8 cellular contexts compared by ENCODE assay signal in the genomic region with DNA sequence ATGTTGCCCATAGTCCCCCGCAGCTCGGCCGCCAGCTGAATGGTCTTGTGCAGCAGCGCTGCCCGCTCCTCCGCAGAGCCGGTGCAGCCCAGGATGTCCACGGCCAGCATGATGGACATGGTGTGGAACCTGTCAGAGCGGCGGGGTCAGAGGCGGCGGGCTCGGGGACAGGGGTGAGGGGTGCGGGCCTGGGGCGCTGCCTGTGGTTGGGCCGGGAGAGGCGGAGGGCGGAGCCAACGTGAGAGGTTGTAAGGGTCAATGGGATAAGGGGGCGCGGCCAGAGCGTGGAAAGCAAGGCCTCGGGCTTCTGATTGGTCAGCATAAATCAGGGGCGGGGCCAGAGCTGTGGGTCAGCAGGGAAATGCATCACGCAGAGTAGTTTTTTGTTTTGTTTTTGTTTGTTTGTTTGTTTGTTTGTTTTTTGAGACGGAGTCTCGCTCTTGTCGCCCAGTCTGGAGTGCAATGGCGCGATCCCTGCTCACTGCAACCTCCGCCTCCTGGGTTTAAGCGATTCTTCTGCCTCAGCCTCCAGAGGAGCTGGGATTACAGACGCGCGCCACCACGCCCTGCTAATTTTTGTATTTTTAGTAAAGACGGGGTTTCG. TPM values are rescaled to one million over a fixed set of nuclear protein-coding genes. Genes with fewer than 3 reads are reported as not detected.
DNase-seq lines count a peak whose midpoint lies in the region; ATAC-seq, FAIRE-seq and TF ChIP-seq lines count a peak whose summit lies in the region.

No MANE protein-coding gene starts in this region.

- peaks cover 0 to 3% of the 10 kb centered on the region in 2 donors for H3K4me1 ChIP-seq in kidney (ENCODE audit: control insufficient read depth in 1 of 2, insufficient read depth in 1 of 2, low read depth in 1 of 2, low read length in 2 of 2)
- no peaks in the 10 kb centered on the region for H3K4me1 ChIP-seq in small intestine (ENCODE audit: control insufficient read depth in 2 of 2, insufficient read depth in 1 of 2, low read depth in 1 of 2, low read length in 1 of 2)

- H3K4me1 Mint-ChIP-seq in T-helper 17 cell = no peaks in the 10 kb centered on the region

- H3K27me3 Mint-ChIP-seq in T-helper 17 cell = no peaks in the 10 kb centered on the region

- H3K4me3 ChIP-seq in kidney (ENCODE audit: low read length in 2 of 2) = no peak overlapping the region
- no peak overlapping the region for H3K4me3 ChIP-seq in small intestine (ENCODE audit: low read depth in 1 of 2, low read length in 2 of 2)

- no peak overlapping the region for H3K9ac ChIP-seq in kidney (ENCODE audit: low read length in 2 of 2)

- TF ChIP-seq CTCF in kidney (IDR thresholded peaks at IDR 0.05; ENCODE audit: borderline replicate concordance, extremely low read depth, insufficient read depth) = no peak

- H3K27ac ChIP-seq in kidney (ENCODE audit: low read depth in 2 of 2, low read length in 2 of 2) (no peak overlapping the region), small intestine (ENCODE audit: low read depth in 1 of 2, low read length in 1 of 2) (no peak overlapping the region)

- no peak for ATAC-seq in T-helper 17 cell
- no peak for ATAC-seq in HG02981 (IDR thresholded peaks at IDR 0.05; ENCODE audit: unreplicated experiment)

- POLR2A ChIA-PET in HEK293T (lab: Yijun Ruan, JAX) = interaction anchor here (1.8 kb wide), 1 partner anchor 44 kb away, joined by 5 read pairs; a partner anchor contains a TSS

- H3K27ac Mint-ChIP-seq in T-helper 17 cell = no peak overlapping the region

- H3K36me3 ChIP-seq in kidney (ENCODE audit: control insufficient read depth in 1 of 2, insufficient read depth in 2 of 2, low read length in 2 of 2) (no peaks in the 10 kb centered on the region), small intestine (ENCODE audit: control insufficient read depth in 2 of 2, insufficient read depth in 2 of 2, low read length in 2 of 2) (no peaks in the 10 kb centered on the region)

- peaks cover 5% of the 10 kb centered on the region for H3K36me3 Mint-ChIP-seq in T-helper 17 cell (ENCODE audit: low read depth)

- DNase-seq in HEK293T (ENCODE audit: extremely low spot score) (peak; percentile 53), cerebellum (ENCODE audit: low spot score) (peak; percentile 92), kidney (peak; percentile 84), small intestine (peak; percentile 65), T-helper 17 cell (no peak), AML-193 (lab: John Stamatoyannopoulos, UW) (no peak), GF-D8 (lab: John Stamatoyannopoulos, UW) (no peak)

- intact Hi-C loops in kidney (cut with DNase I) = loop anchor here (5.0 kb wide), 1 partner anchor 35 kb away; a partner anchor contains a TSS

- WGBS in small intestine, 3 donors = 24 to 62% (median 46%) methylated on average over 37 to 38 of the region's 38 CpGs

- H3K9me3 ChIP-seq in kidney (ENCODE audit: control insufficient read depth in 1 of 2, low read length in 2 of 2) = no peaks in the 10 kb centered on the region
- no peaks in the 10 kb centered on the region for H3K9me3 ChIP-seq in small intestine (ENCODE audit: control insufficient read depth, low read depth)
- no peaks in the 10 kb centered on the region for H3K9me3 ChIP-seq in T-helper 17 cell (ENCODE audit: control insufficient read depth, low read length, poor library complexity, severe bottlenecking)

- CTCF ChIA-PET in HEK293T (lab: Yijun Ruan, JAX) = no interaction called here

- no peak overlapping the region for H3K4me3 Mint-ChIP-seq in T-helper 17 cell

- FAIRE-seq in kidney (lab: Jason Lieb, UNC) = no peak
- FAIRE-seq in small intestine (lab: Jason Lieb, UNC) = no peak

- H3K27me3 ChIP-seq in small intestine (ENCODE audit: control insufficient read depth in 2 of 2, insufficient read depth in 2 of 2, low read length in 2 of 2) = no peaks in the 10 kb centered on the region

TF ChIP-seq in HEK293T, 16 proteins besides CTCF, POLR2A, EP300 and RAD21:
- TF ChIP-seq, protein P1, sequence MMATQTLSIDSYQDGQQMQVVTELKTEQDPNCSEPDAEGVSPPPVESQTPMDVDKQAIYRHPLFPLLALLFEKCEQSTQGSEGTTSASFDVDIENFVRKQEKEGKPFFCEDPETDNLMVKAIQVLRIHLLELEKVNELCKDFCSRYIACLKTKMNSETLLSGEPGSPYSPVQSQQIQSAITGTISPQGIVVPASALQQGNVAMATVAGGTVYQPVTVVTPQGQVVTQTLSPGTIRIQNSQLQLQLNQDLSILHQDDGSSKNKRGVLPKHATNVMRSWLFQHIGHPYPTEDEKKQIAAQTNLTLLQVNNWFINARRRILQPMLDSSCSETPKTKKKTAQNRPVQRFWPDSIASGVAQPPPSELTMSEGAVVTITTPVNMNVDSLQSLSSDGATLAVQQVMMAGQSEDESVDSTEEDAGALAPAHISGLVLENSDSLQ (IDR thresholded peaks at IDR 0.05) = peak; percentile 72
- TF ChIP-seq L3MBTL2 (conservative IDR thresholded peaks at IDR 0.05) = no peak
- TF ChIP-seq FOXA1 (IDR thresholded peaks at IDR 0.05) = no peak
TF ChIP-seq in HEK293T: peak in this region for 1.

RNA-seq across cellular contexts. Expression of a gene that starts 6.8 kb away (rescaled TPM):
- total RNA-seq in cerebellum = 8.3 TPM
- total RNA-seq in kidney = 12.7 TPM
- polyA plus RNA-seq in kidney (ENCODE audit: insufficient read depth, low read depth, low replicate concordance) = 14.5 TPM
- polyA plus RNA-seq in small intestine = 10 to 100 TPM; 13.2 to 24.0 (median 23.8) TPM
- 10 to 100 TPM in 1 of 2 donors, 1 to 10 TPM in 1; 9.4 to 10.5 TPM for total RNA-seq in T-helper 17 cell

RNA-seq across cellular contexts. Expression of a gene that starts 26.1 kb away (rescaled TPM):
- total RNA-seq in cerebellum (not detected), kidney (0.72 TPM), T-helper 17 cell (1 to 10 TPM; 3.7 to 4.3 TPM)
- polyA plus RNA-seq in kidney (ENCODE audit: insufficient read depth, low read depth, low replicate concordance) (0.32 TPM), small intestine (under 1 TPM in 1 of 3 donors, not detected in 2; 0.01 TPM)

RNA-seq across cellular contexts. Expression of a gene that starts 26.5 kb away (rescaled TPM):
- total RNA-seq in cerebellum (9.8 TPM), kidney (20.5 TPM), T-helper 17 cell (1 to 10 TPM; 6.6 to 6.7 TPM)
- polyA plus RNA-seq in kidney (ENCODE audit: insufficient read depth, low read depth, low replicate concordance) (41.3 TPM), small intestine (10 to 100 TPM in 2 of 3 donors, 1 to 10 TPM in 1; 3.4 to 16.8 (median 13.0) TPM)

RNA-seq across cellular contexts. Expression of a gene that starts 35.1 kb away (rescaled TPM):
- total RNA-seq in cerebellum (0.27 TPM), kidney (2.9 TPM), T-helper 17 cell (under 1 TPM in 1 of 2 donors, not detected in 1; 0.27 TPM)
- polyA plus RNA-seq in kidney (ENCODE audit: insufficient read depth, low read depth, low replicate concordance) (0.41 TPM), small intestine (under 1 TPM in 1 of 3 donors, not detected in 2; 0.12 TPM)

RNA-seq across cellular contexts. Expression of a gene that starts 36.5 kb away (rescaled TPM):
- total RNA-seq in cerebellum (8.5 TPM), kidney (27.7 TPM), T-helper 17 cell (10 to 100 TPM; 15.9 to 27.2 TPM)
- polyA plus RNA-seq in kidney (ENCODE audit: insufficient read depth, low read depth, low replicate concordance) (13.7 TPM), small intestine (10 to 100 TPM in 1 of 3 donors, 1 to 10 TPM in 1, under 1 TPM in 1; 0.67 to 12.6 (median 3.8) TPM)

Comparison
In these comparisons a context has a peak if more than half of its experiments do, and no peak if none do; other contexts are left out.
1. DNase-seq: peak in HEK293T (single experiment), cerebellum (single experiment), kidney (single experiment) and small intestine (single experiment); none in T-helper 17 cell (0 of 3), AML-193 (0 of 2) and GF-D8 (single experiment).